In genomic region chr10:68135922-68136718, GRCh38 we compare ENCODE assay signal across 12 cellular contexts. TPM values are rescaled to one million over a fixed set of nuclear protein-coding genes. Genes with fewer than 3 reads are reported as not detected.
DNase-seq lines count a peak whose midpoint lies in the region; ATAC-seq and TF ChIP-seq lines count a peak whose summit lies in the region.
"Had no signal": no experiment of that assay in that cellular context is flagged by ENCODE, and none has a peak within 500 bp of the region (broad histone marks: within the 10 kb centered on the region; RNA-seq: fewer than 3 reads in every experiment).

No MANE protein-coding gene starts in this region.

- no peak overlapping the region for H3K27ac Mint-ChIP-seq in effector memory CD8-positive, alpha-beta T cell
- H3K27ac Mint-ChIP-seq: T-helper 1 cell treated with Interleukin-12 subunit alpha and Interleukin-12 subunit beta and Interleukin-4 antibody, amounts not matched to agents 30 μg/mL and 1 μg/mL, for 36 hours had no signal

- H3K27ac ChIP-seq in GM23248: peak overlapping the region; percentile 96
- H3K27ac ChIP-seq in MM.1S (ENCODE audit: low read length): no peak overlapping the region
- H3K27ac ChIP-seq: cardiac muscle cell, HL-60, prostate gland had no signal

- peaks cover 15 to 29% of the 10 kb centered on the region in 2 donors for H3K27me3 Mint-ChIP-seq in effector memory CD8-positive, alpha-beta T cell

- in situ Hi-C loops in GM23248 (cut with MboI): no loop called here

- H4K20me1 ChIP-seq in GM23248 (ENCODE audit: insufficient read depth) (no peaks in the 10 kb centered on the region), MM.1S (ENCODE audit: insufficient read depth, low read length) (no peaks in the 10 kb centered on the region)

- H3K4me3 Mint-ChIP-seq in effector memory CD8-positive, alpha-beta T cell: no peak overlapping the region
- H3K4me3 Mint-ChIP-seq: T-helper 1 cell treated with Interleukin-12 subunit alpha and Interleukin-12 subunit beta and Interleukin-4 antibody, amounts not matched to agents 30 μg/mL and 1 μg/mL, for 36 hours had no signal

- WGBS in GM23248 (ENCODE audit: low coverage in 1 of 2, low lambda C conversion rate in 2 of 2, missing lambda C conversion rate in 2 of 2), 2 experiments: 0 to 2% methylated on average over 7 of the region's 7 CpGs

- H3K4me1 Mint-ChIP-seq in effector memory CD8-positive, alpha-beta T cell (ENCODE audit: low read depth in 2 of 2): no peaks in the 10 kb centered on the region

- peaks cover 66% of the 10 kb centered on the region for H3F3A ChIP-seq in GM23248 (ENCODE audit: insufficient read depth)
- H3F3A ChIP-seq in MM.1S (ENCODE audit: insufficient read depth, low read length): no peaks in the 10 kb centered on the region; the same call in 1 of the 2 replicates

- no peaks in the 10 kb centered on the region for H3K36me3 Mint-ChIP-seq in effector memory CD8-positive, alpha-beta T cell (ENCODE audit: insufficient read depth)

- H3K9me2 ChIP-seq in GM23248 (ENCODE audit: insufficient read depth) (no peaks in the 10 kb centered on the region), MM.1S (replicated peaks; ENCODE audit: insufficient read depth, low read length) (no peaks in the 10 kb centered on the region)

- H3K4me1 ChIP-seq in GM23248 (ENCODE audit: insufficient read depth): peaks cover 72% of the 10 kb centered on the region
- peaks cover 22% of the 10 kb centered on the region for H3K4me1 ChIP-seq in MM.1S (ENCODE audit: low read length)
- H3K4me1 ChIP-seq: prostate gland had no signal

- H3K9ac ChIP-seq in GM23248 (peak overlapping the region; percentile 67), MM.1S (ENCODE audit: low read length) (no peak overlapping the region)

- ATAC-seq in HG02938 (IDR thresholded peaks at IDR 0.05; ENCODE audit: unreplicated experiment): no peak
- ATAC-seq in effector memory CD8-positive, alpha-beta T cell (replicated peaks): no peak

- H3K36me3 ChIP-seq in GM23248 (ENCODE audit: low read depth) (no peaks in the 10 kb centered on the region), MM.1S (replicated peaks; ENCODE audit: insufficient read depth, low read length) (no peaks in the 10 kb centered on the region)
- H3K36me3 ChIP-seq: cardiac muscle cell, prostate gland had no signal

- peak overlapping the region; percentile 59 for H3K4me3 ChIP-seq in GM23248
- H3K4me3 ChIP-seq in skeletal muscle cell (ENCODE audit: low read depth, low read length): no peak overlapping the region
- no peak overlapping the region for H3K4me3 ChIP-seq in MM.1S (ENCODE audit: low read length)
- H3K4me3 ChIP-seq: cardiac muscle cell, prostate gland had no signal

- H3K79me2 ChIP-seq in GM23248 (ENCODE audit: insufficient read depth) (peaks cover 42% of the 10 kb centered on the region), MM.1S (ENCODE audit: low read length) (no peaks in the 10 kb centered on the region)

- TF ChIP-seq CTCF in MM.1S (IDR thresholded peaks at IDR 0.05; ENCODE audit: low read length): no peak

- H3K9me3 Mint-ChIP-seq in effector memory CD8-positive, alpha-beta T cell: no peaks in the 10 kb centered on the region
- H3K9me3 Mint-ChIP-seq: T-helper 1 cell treated with Interleukin-12 subunit alpha and Interleukin-12 subunit beta and Interleukin-4 antibody, amounts not matched to agents 30 μg/mL and 1 μg/mL, for 36 hours had no signal

- DNase-seq in GM23248: peak; percentile 95
- peak; percentile 87 to 91 for DNase-seq in SW 1271 (lab: John Stamatoyannopoulos, UW)
- DNase-seq in fibroblast of the conjunctiva (ENCODE audit: low read depth): peak; percentile 42
- peak; percentile 73 for DNase-seq in skeletal muscle cell (ENCODE audit: low read depth)
- no peak for DNase-seq in MM.1S
- DNase-seq in effector memory CD8-positive, alpha-beta T cell: no peak
- no peak for DNase-seq in NCI-H526 (lab: John Stamatoyannopoulos, UW)

- no peak overlapping the region for H2AFZ ChIP-seq in GM23248
- no peak overlapping the region for H2AFZ ChIP-seq in MM.1S (ENCODE audit: low read length)

- H3K9me3 ChIP-seq in GM23248 (ENCODE audit: low read depth) (no peaks in the 10 kb centered on the region), MM.1S (replicated peaks; ENCODE audit: insufficient read depth, low read length) (no peaks in the 10 kb centered on the region)
- H3K9me3 ChIP-seq: prostate gland had no signal

- H3K27me3 ChIP-seq in GM23248 (replicated peaks; ENCODE audit: insufficient read depth): no peaks in the 10 kb centered on the region
- H3K27me3 ChIP-seq in MM.1S (replicated peaks; ENCODE audit: insufficient read depth, low read length): no peaks in the 10 kb centered on the region
- H3K27me3 ChIP-seq: cardiac muscle cell had no signal

- H3K4me2 ChIP-seq in GM23248 (ENCODE audit: unreplicated experiment): peak overlapping the region; percentile 88
- H3K4me2 ChIP-seq in MM.1S (ENCODE audit: low read depth, low read length): no peak overlapping the region

RNA-seq across cellular contexts. Expression of gene MYPN, which starts 26.8 kb away (rescaled TPM):
- 14.5 and 20.0 TPM in 2 replicates for total RNA-seq in GM23248 (2014; rRNA removed; shearing (Covaris generic))
- polyA plus RNA-seq in GM23248 (2016; fragmentation: Nextera tagmentation; extraction: Ambion mirVana): 8.8 and 9.2 TPM in 2 replicates

Comparison
In these comparisons a context has a peak if more than half of its experiments do, and no peak if none do; other contexts are left out.
1. DNase-seq: peak in GM23248 (single experiment), SW 1271 (2 of 2), fibroblast of the conjunctiva (single experiment) and skeletal muscle cell (single experiment); none in MM.1S (single experiment), effector memory CD8-positive, alpha-beta T cell (0 of 3) and NCI-H526 (0 of 2).